Comparison of ENCODE assay signal across 31 cellular contexts in genomic region chr21:36743008-36743407, GRCh38. TPM values are rescaled to one million over a fixed set of nuclear protein-coding genes. Genes with fewer than 3 reads are reported as not detected.
"Had no signal": no experiment of that assay in that cellular context is flagged by ENCODE, and none has a peak within 500 bp of the region (broad histone marks: within the 10 kb centered on the region; RNA-seq: fewer than 3 reads in every experiment).

No MANE protein-coding gene starts in this region.

- H3K4me3 ChIP-seq: heart left ventricle, left lung, lower lobe of right lung, right atrium auricular region, right lobe of liver, smooth muscle cell, stomach, testis, thyroid gland, transverse colon, upper lobe of left lung had no signal

- H3K4me1 ChIP-seq: parathyroid adenoma had no signal

- H3K4me3 Mint-ChIP-seq: immature natural killer cell; naive B cell; natural killer cell; nephron progenitor cell; stimulated activated naive B cell treated with anti-CD40 and anti-IgM and Interleukin-4, amounts not matched to agents 10 μg/mL and 1 μg/mL and 100 μg/mL, for 72 hours had no signal

- H3K27ac Mint-ChIP-seq: naive B cell; natural killer cell; nephron progenitor cell; progenitor cell of endocrine pancreas; stimulated activated naive B cell treated with anti-CD40 and anti-IgM and Interleukin-4, amounts not matched to agents 10 μg/mL and 1 μg/mL and 100 μg/mL, for 72 hours had no signal

- H3K9me3 ChIP-seq: heart left ventricle, left lung, lower lobe of right lung, right atrium auricular region, right lobe of liver, stomach, testis, thyroid gland, transverse colon, upper lobe of left lung had no signal

- DNase-seq: heart left ventricle; hypothalamus; immature natural killer cell; kidney; left colon; left lung; lower lobe of right lung; mammary epithelial cell; mesenchymal stem cell; naive B cell; natural killer cell; nephron progenitor cell; nucleus accumbens; right lobe of liver; stimulated activated CD4-positive, alpha-beta T cell treated with anti-CD3 and anti-CD28 coated beads, Interleukin-12 subunit alpha, Interleukin-12 subunit beta, amount 100 ng/mL, for 4 hours; stimulated activated CD4-positive, alpha-beta T cell treated with anti-CD3 and anti-CD28 coated beads, Interleukin-15, amount 100 ng/mL, for 24 hours; stimulated activated CD4-positive, alpha-beta T cell treated with anti-CD3 and anti-CD28 coated beads, Interleukin-2, amount 100 ng/mL, for 24 hours; stimulated activated CD4-positive, alpha-beta T cell treated with anti-CD3 and anti-CD28 coated beads, Interleukin-4, amount 100 ng/mL, for 1 hour; stimulated activated naive B cell treated with anti-CD40 and anti-IgM and Interleukin-4, amounts not matched to agents 10 μg/mL and 1 μg/mL and 100 μg/mL, for 72 hours; stimulated activated naive CD8-positive, alpha-beta T cell treated with anti-CD3 and anti-CD28 coated beads, Interleukin-15, Interleukin-2, amounts not matched to agents 100 U/mL and 50 U/mL, for 24 hours; stomach; testis; thyroid gland; transverse colon; upper lobe of left lung had no signal

- H3K27me3 ChIP-seq: right atrium auricular region, right lobe of liver, testis, thyroid gland had no signal

- H3K9me3 Mint-ChIP-seq: naive B cell; natural killer cell; nephron progenitor cell; stimulated activated naive B cell treated with anti-CD40 and anti-IgM and Interleukin-4, amounts not matched to agents 10 μg/mL and 1 μg/mL and 100 μg/mL, for 72 hours had no signal

- H3K36me3 ChIP-seq: heart left ventricle, left lung, lower lobe of right lung, right atrium auricular region, right lobe of liver, thyroid gland, transverse colon, upper lobe of left lung had no signal

- H3K9ac ChIP-seq: parathyroid adenoma had no signal

- H3K36me3 Mint-ChIP-seq: natural killer cell; stimulated activated naive B cell treated with anti-CD40 and anti-IgM and Interleukin-4, amounts not matched to agents 10 μg/mL and 1 μg/mL and 100 μg/mL, for 72 hours had no signal

- H3K4me2 ChIP-seq: smooth muscle cell had no signal

- H3K27ac ChIP-seq: heart left ventricle, left lung, lower lobe of right lung, parathyroid adenoma, right atrium auricular region, right lobe of liver, stomach, testis, thyroid gland, transverse colon, upper lobe of left lung had no signal

- H2AFZ ChIP-seq: parathyroid adenoma had no signal

RNA-seq across cellular contexts. Expression of gene SIM2, which starts 44.1 kb away (rescaled TPM):
- total RNA-seq: left lung, liver, lower lobe of right lung, mononuclear cell, natural killer cell, right atrium auricular region, right lobe of liver, smooth muscle cell, thyroid gland had no signal
- polyA plus RNA-seq: immature natural killer cell, mammary epithelial cell had no signal
